ENCODE assay signal across 8 cellular contexts in the genomic region with DNA sequence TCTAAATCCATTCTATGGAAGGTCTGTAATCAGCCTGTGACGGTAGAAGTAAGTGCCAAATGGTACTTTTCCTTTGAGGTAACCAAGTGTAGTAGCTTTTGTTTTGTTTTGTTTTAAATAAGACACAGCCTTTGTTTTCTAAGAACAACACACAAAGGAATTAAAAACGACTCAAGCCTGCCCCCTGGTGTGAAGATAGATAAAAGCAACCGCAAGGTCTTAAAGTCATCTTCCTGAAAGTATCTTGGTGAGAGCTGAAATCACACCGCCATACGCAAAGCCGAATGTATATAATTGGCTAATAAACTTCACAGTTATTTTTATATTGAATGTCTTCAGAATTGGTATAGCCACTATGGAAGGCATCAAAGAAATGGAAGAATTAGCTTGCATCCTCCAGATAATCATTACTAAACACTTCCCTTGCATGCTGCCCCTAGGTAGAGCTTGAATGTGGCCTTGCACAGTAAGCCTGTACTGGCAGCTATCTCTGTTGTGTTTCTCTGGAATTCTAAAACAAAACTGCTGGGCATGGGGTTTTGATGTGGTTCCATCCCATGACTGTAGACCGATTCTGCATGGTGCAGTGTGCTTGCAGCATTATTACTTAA.
DNase-seq lines count a peak whose midpoint lies in the region; ATAC-seq and TF ChIP-seq lines count a peak whose summit lies in the region.

No MANE protein-coding gene starts in this region.

- H3K36me3 Mint-ChIP-seq in CD8-positive, alpha-beta memory T cell: no peaks in the 10 kb centered on the region

- POLR2A ChIA-PET in CD8-positive, alpha-beta memory T cell (lab: Charles Lee): no interaction called here

- ATAC-seq in GM19328 (IDR thresholded peaks at IDR 0.05; ENCODE audit: unreplicated experiment): peak; percentile 69

- TF ChIP-seq EP300 in suprapubic skin (IDR thresholded peaks at IDR 0.05): no peak

- no peak overlapping the region for H3K4me3 ChIP-seq in breast epithelium
- H3K4me3 ChIP-seq in liver (ENCODE audit: low read depth in 1 of 3, low read length in 3 of 3): no peak overlapping the region
- no peak overlapping the region for H3K4me3 ChIP-seq in suprapubic skin
- no peak overlapping the region for H3K4me3 ChIP-seq in CD8-positive, alpha-beta memory T cell (ENCODE audit: low read length)

- H3K4me1 Mint-ChIP-seq in CD8-positive, alpha-beta memory T cell: no peaks in the 10 kb centered on the region

- H3K9me3 Mint-ChIP-seq in CD8-positive, alpha-beta memory T cell: no peaks in the 10 kb centered on the region

- no peak overlapping the region for H3K27ac ChIP-seq in breast epithelium
- H3K27ac ChIP-seq in liver (ENCODE audit: low read depth in 1 of 2, low read length in 2 of 2): no peak overlapping the region
- no peak overlapping the region for H3K27ac ChIP-seq in suprapubic skin
- H3K27ac ChIP-seq in CD8-positive, alpha-beta memory T cell (ENCODE audit: low read depth, low read length): no peak overlapping the region

- H3K36me3 ChIP-seq in breast epithelium: no peaks in the 10 kb centered on the region
- no peaks in the 10 kb centered on the region for H3K36me3 ChIP-seq in liver (ENCODE audit: control insufficient read depth in 4 of 4, insufficient read depth in 3 of 4, low read depth in 1 of 4, low read length in 3 of 4)
- H3K36me3 ChIP-seq in suprapubic skin: no peaks in the 10 kb centered on the region
- no peaks in the 10 kb centered on the region for H3K36me3 ChIP-seq in CD8-positive, alpha-beta memory T cell (ENCODE audit: insufficient read depth, low read length)

- no peaks in the 10 kb centered on the region for H3K27me3 ChIP-seq in breast epithelium
- peaks cover 0 to 5% (median 0%) of the 10 kb centered on the region in 4 donors for H3K27me3 ChIP-seq in liver (ENCODE audit: control insufficient read depth in 4 of 4, insufficient read depth in 4 of 4, low read length in 3 of 4)
- no peaks in the 10 kb centered on the region for H3K27me3 ChIP-seq in suprapubic skin
- H3K27me3 ChIP-seq in CD8-positive, alpha-beta memory T cell (ENCODE audit: insufficient read depth, low read length, poor library complexity, severe bottlenecking): no peaks in the 10 kb centered on the region

- DNase-seq in Caki2 (ENCODE audit: low read depth) (peak; percentile 61), KG1 (lab: John Stamatoyannopoulos, UW) (peak; percentile 69), OCI-M2 (lab: John Stamatoyannopoulos, UW; ENCODE audit: unreplicated experiment) (peak; percentile 46), breast epithelium (ENCODE audit: low spot score in 2 of 2) (peak; percentile 27 to 57), suprapubic skin (ENCODE audit: low spot score in 2 of 2) (no peak)
- no peak for DNase-seq in CD8-positive, alpha-beta memory T cell

- H3K4me3 Mint-ChIP-seq in CD8-positive, alpha-beta memory T cell: no peak overlapping the region

- CTCF ChIA-PET in CD8-positive, alpha-beta memory T cell (lab: Charles Lee): no interaction called here

- peak; percentile 76 to 77 for TF ChIP-seq RAD21 in liver (IDR thresholded peaks at IDR 0.05)

- H3K9ac ChIP-seq in liver (ENCODE audit: low read depth in 1 of 2, low read length in 2 of 2): no peak overlapping the region

- peaks cover 0 to 1% of the 10 kb centered on the region in 2 donors for H3K27me3 Mint-ChIP-seq in CD8-positive, alpha-beta memory T cell

- H3K27ac Mint-ChIP-seq in CD8-positive, alpha-beta memory T cell: no peak overlapping the region

- in situ Hi-C loops in Caki2 (cut with HindIII; ENCODE audit: low pct_unique_long_range_greater_than_20kb, low sequenced_read_pairs): no loop called here

- intact Hi-C loops in breast epithelium (cut with DNase I; ENCODE audit: low total_unique reads): loop anchor here (10.0 kb wide), 1 partner anchor 205 kb away; no protein-coding TSS in a partner anchor

- peak; percentile 48 to 75 (median 55) for TF ChIP-seq CTCF in breast epithelium (IDR thresholded peaks at IDR 0.05)
- TF ChIP-seq CTCF in liver (IDR thresholded peaks at IDR 0.05; ENCODE audit: low read depth, low read length, missing input control): peak; percentile 62
- TF ChIP-seq CTCF in suprapubic skin (IDR thresholded peaks at IDR 0.05): peak; percentile 27 to 53

- H3K4me1 ChIP-seq in breast epithelium (no peaks in the 10 kb centered on the region), liver (ENCODE audit: control insufficient read depth in 4 of 4, insufficient read depth in 4 of 4, low read length in 3 of 4) (no peaks in the 10 kb centered on the region), suprapubic skin (no peaks in the 10 kb centered on the region)
- H3K4me1 ChIP-seq in CD8-positive, alpha-beta memory T cell (ENCODE audit: insufficient read depth, low read length): no peaks in the 10 kb centered on the region

- TF ChIP-seq POLR2A in breast epithelium (IDR thresholded peaks at IDR 0.05) (no peak), suprapubic skin (IDR thresholded peaks at IDR 0.05) (no peak)

- H3K9me3 ChIP-seq in breast epithelium (no peaks in the 10 kb centered on the region), liver (ENCODE audit: control insufficient read depth in 4 of 4, low read length in 3 of 4) (no peaks in the 10 kb centered on the region), suprapubic skin (no peaks in the 10 kb centered on the region)
- no peaks in the 10 kb centered on the region for H3K9me3 ChIP-seq in CD8-positive, alpha-beta memory T cell (ENCODE audit: low read length)

- WGBS in liver: 30% methylated on average over 7 of the region's 7 CpGs
- 33% methylated on average over 7 of the region's 7 CpGs for WGBS in suprapubic skin

TF ChIP-seq in liver, 16 proteins besides CTCF, POLR2A, EP300 and RAD21:
- TF ChIP-seq HNF4G (IDR thresholded peaks at IDR 0.05): no peak
- TF ChIP-seq YY1 (IDR thresholded peaks at IDR 0.05): no peak
- TF ChIP-seq, protein P1, sequence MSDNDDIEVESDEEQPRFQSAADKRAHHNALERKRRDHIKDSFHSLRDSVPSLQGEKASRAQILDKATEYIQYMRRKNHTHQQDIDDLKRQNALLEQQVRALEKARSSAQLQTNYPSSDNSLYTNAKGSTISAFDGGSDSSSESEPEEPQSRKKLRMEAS (IDR thresholded peaks at IDR 0.05): no peak
- TF ChIP-seq RXRA (IDR thresholded peaks at IDR 0.05): no peak
- TF ChIP-seq SP1 (IDR thresholded peaks at IDR 0.05): no peak

Comparison
In these comparisons a context has a peak if more than half of its experiments do, and no peak if none do; other contexts are left out.
1. DNase-seq: peak in Caki2 (single experiment), KG1 (single experiment), OCI-M2 (single experiment) and breast epithelium (2 of 2); none in suprapubic skin (0 of 2) and CD8-positive, alpha-beta memory T cell (0 of 5).
2. Peak in every context shown above with its lines, with median percentiles within 50 percentile points of each other: CTCF ChIP-seq.